Comparison of ENCODE assay signal across 9 cellular contexts in genomic region chr22:43228330-43228729, GRCh38. TPM values are rescaled to one million over a fixed set of nuclear protein-coding genes. Genes with fewer than 3 reads are reported as not detected.
DNase-seq lines count a peak whose midpoint lies in the region; ATAC-seq and TF ChIP-seq lines count a peak whose summit lies in the region.
"Had no signal": no experiment of that assay in that cellular context is flagged by ENCODE, and none has a peak within 500 bp of the region (broad histone marks: within the 10 kb centered on the region; RNA-seq: fewer than 3 reads in every experiment).

No MANE protein-coding gene starts in this region.

- peak; percentile 48 for DNase-seq in left ventricle myocardium superior
- DNase-seq in cardiac septum (ENCODE audit: low spot score): no peak
- DNase-seq in OCI-LY7 (ENCODE audit: low spot score): peak; percentile 36
- peak; percentile 22 to 58 for DNase-seq in dermis microvascular lymphatic vessel endothelial cell (ENCODE audit: low read depth in 2 of 2)
- DNase-seq in transverse colon: peak; percentile 24
- DNase-seq: naive B cell had no signal

- ATAC-seq in left ventricle myocardium superior (no peak), HG03439 (IDR thresholded peaks at IDR 0.05; ENCODE audit: unreplicated experiment) (no peak), HG03432 (IDR thresholded peaks at IDR 0.05; ENCODE audit: unreplicated experiment) (no peak), HG02973 (IDR thresholded peaks at IDR 0.05; ENCODE audit: unreplicated experiment) (no peak)

- H3K4me1 ChIP-seq in OCI-LY7 (ENCODE audit: insufficient read depth, low read length, poor library complexity, severe bottlenecking): peaks cover 4% of the 10 kb centered on the region
- H3K4me1 ChIP-seq in transverse colon: no peaks in the 10 kb centered on the region

- peak; percentile 74 for TF ChIP-seq CTCF in OCI-LY7 (conservative IDR thresholded peaks at IDR 0.05; ENCODE audit: low read length)
- no peak for TF ChIP-seq CTCF in transverse colon (IDR thresholded peaks at IDR 0.05)

- H3K4me3 ChIP-seq in OCI-LY7 (ENCODE audit: low read depth, low read length, poor library complexity, severe bottlenecking) (no peak overlapping the region), transverse colon (no peak overlapping the region)

- H3K4me2 ChIP-seq in OCI-LY7 (ENCODE audit: low read length): no peak overlapping the region

- H3K36me3 ChIP-seq in OCI-LY7 (ENCODE audit: insufficient read depth, low read length) (no peaks in the 10 kb centered on the region), transverse colon (no peaks in the 10 kb centered on the region)

- H3K9me3 ChIP-seq in OCI-LY7 (ENCODE audit: low read length): no peaks in the 10 kb centered on the region
- no peaks in the 10 kb centered on the region for H3K9me3 ChIP-seq in transverse colon

- H2AFZ ChIP-seq in OCI-LY7 (ENCODE audit: low read length): no peak overlapping the region

- H3K9me2 ChIP-seq in OCI-LY7 (ENCODE audit: insufficient read depth, low read length): no peaks in the 10 kb centered on the region

- intact Hi-C loops in left ventricle myocardium superior (cut with micrococcal nuclease): no loop called here
- intact Hi-C loops in cardiac septum (cut with DNase I): no loop called here
- intact Hi-C loops in OCI-LY7 (cut with micrococcal nuclease; ENCODE audit: unreplicated experiment): no loop called here
- intact Hi-C loops in transverse colon (cut with DNase I; ENCODE audit: low total_unique reads): no loop called here

- no peaks in the 10 kb centered on the region for H3K79me2 ChIP-seq in OCI-LY7 (ENCODE audit: insufficient read depth, low read depth, low read length)

- no TSS peak for BruUV-seq in OCI-LY7 (replicated peaks; lab: Mats Ljungman, UMichigan)

- H4K20me1 ChIP-seq in OCI-LY7 (ENCODE audit: insufficient read depth, low read length): no peaks in the 10 kb centered on the region

- TF ChIP-seq EP300 in transverse colon (IDR thresholded peaks at IDR 0.05; ENCODE audit: low read depth): no peak

- 52 to 55% methylated on average over 8 of the region's 8 CpGs for WGBS in transverse colon (ENCODE audit: low coverage in 1 of 2), 2 donors

- POLR2A ChIA-PET in OCI-LY7 (lab: Charles Lee): no interaction called here

- H3K27me3 ChIP-seq in transverse colon: peaks cover 16% of the 10 kb centered on the region

- CTCF ChIA-PET in OCI-LY7 (lab: Charles Lee; ENCODE audit: unreplicated experiment): no interaction called here

- in situ Hi-C loops in transverse colon (cut with MboI; ENCODE audit: low pct_ligation_motif_present in 1 of 4, low pct_unique_long_range_greater_than_20kb in 1 of 4, low sequenced_read_pairs in 3 of 4): no loop called here

- H3K27ac ChIP-seq in OCI-LY7 (ENCODE audit: low read depth, low read length, poor library complexity, severe bottlenecking): no peak overlapping the region
- no peak overlapping the region for H3K27ac ChIP-seq in transverse colon

- no peak for TF ChIP-seq POLR2A in transverse colon (IDR thresholded peaks at IDR 0.05)

RNA-seq across cellular contexts. Expression of gene TTLL12, which starts 41.4 kb away (rescaled TPM):
- total RNA-seq in left ventricle myocardium superior: 12.3 TPM
- 11.3 TPM for total RNA-seq in cardiac septum
- total RNA-seq in OCI-LY7 (2014; rRNA removed; shearing (Covaris generic)): 66.7 and 71.5 TPM in 2 replicates
- 62.6 and 66.5 TPM in 2 replicates for total RNA-seq in OCI-LY7 (2022)
- total RNA-seq in dermis microvascular lymphatic vessel endothelial cell: 18.0 and 24.7 TPM in 2 replicates
- 100 to 1,000 TPM in 3 of 4 donors, 10 to 100 TPM in 1; 88.1 to 171 (median 161) TPM for total RNA-seq in transverse colon
